ENCODE assay signal across 15 cellular contexts in the genomic region with DNA sequence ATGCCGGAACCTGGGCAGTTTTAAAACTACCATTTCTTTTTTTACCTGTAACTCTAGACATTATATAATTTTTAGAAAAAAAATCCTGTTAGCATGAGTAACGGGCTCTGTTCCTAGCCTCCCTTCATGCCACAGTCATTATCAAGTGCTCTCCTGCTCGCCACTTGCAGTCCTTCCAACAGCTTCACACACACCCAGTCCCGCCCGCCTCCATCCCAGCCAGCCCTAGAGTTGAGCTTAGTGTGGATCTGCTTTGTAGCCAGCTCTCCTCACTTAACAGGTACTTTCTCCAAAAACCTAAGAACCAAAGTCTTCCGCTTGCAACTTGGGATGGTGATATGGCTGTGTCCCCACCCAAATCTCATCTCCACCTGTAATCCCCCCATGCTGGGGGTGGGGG. TPM values are rescaled to one million over a fixed set of nuclear protein-coding genes. Genes with fewer than 3 reads are reported as not detected.
DNase-seq lines count a peak whose midpoint lies in the region; ATAC-seq and TF ChIP-seq lines count a peak whose summit lies in the region.
"Had no signal": no experiment of that assay in that cellular context is flagged by ENCODE, and none has a peak within 500 bp of the region (broad histone marks: within the 10 kb centered on the region; RNA-seq: fewer than 3 reads in every experiment).

No MANE protein-coding gene starts in this region.

- peaks cover 28 to 99% (median 30%) of the 10 kb centered on the region in 3 donors for H3K36me3 Mint-ChIP-seq in CD8-positive, alpha-beta memory T cell
- peaks cover 87% of the 10 kb centered on the region for H3K36me3 Mint-ChIP-seq in central memory CD8-positive, alpha-beta T cell (ENCODE audit: insufficient read depth)
- H3K36me3 Mint-ChIP-seq in natural killer cell treated with Interleukin-12 subunit alpha and Interleukin-12 subunit beta and Interleukin-15 and Interleukin-18, amount 100 ng/mL, for 72 hours = peaks cover 26% of the 10 kb centered on the region

- H3K4me3 Mint-ChIP-seq in CD8-positive, alpha-beta memory T cell = peak overlapping the region in 2 of 7 donors; percentile 46 to 61
- H3K4me3 Mint-ChIP-seq in central memory CD8-positive, alpha-beta T cell = peak overlapping the region; percentile 18
- H3K4me3 Mint-ChIP-seq in natural killer cell treated with Interleukin-12 subunit alpha and Interleukin-12 subunit beta and Interleukin-15 and Interleukin-18, amount 100 ng/mL, for 72 hours = no peak overlapping the region

- CTCF ChIA-PET in CD8-positive, alpha-beta memory T cell (lab: Charles Lee) = interaction anchor here (1.1 to 2.2 kb wide), 3 partner anchors 9 to 64 kb away, joined by 3 to 6 read pairs (median 3); no protein-coding TSS in a partner anchor
- CTCF ChIA-PET in HEK293 (lab: Yijun Ruan, JAX) = interaction anchor here (1.7 to 2.2 kb wide), 2 partner anchors 12 to 50 kb away, joined by 3 to 7 read pairs; no protein-coding TSS in a partner anchor

- POLR2A ChIA-PET in CD8-positive, alpha-beta memory T cell (lab: Charles Lee) = interaction anchor here (1.0 kb wide), 1 partner anchor 9 kb away, joined by 4 read pairs; no protein-coding TSS in a partner anchor
- POLR2A ChIA-PET in HEK293 (lab: Yijun Ruan, JAX) = interaction anchor here (0.6 to 1.7 kb wide), 2 partner anchors 9 to 211 kb away, joined by 3 to 8 read pairs; no protein-coding TSS in a partner anchor

- TF ChIP-seq CTCF in HEK293 (tag by site-specific recombination; IDR thresholded peaks at IDR 0.05) = no peak

- peaks cover 69% of the 10 kb centered on the region for H3K36me3 ChIP-seq in CD8-positive, alpha-beta memory T cell (ENCODE audit: insufficient read depth, low read length)
- peaks cover 27 to 90% of the 10 kb centered on the region in 2 experiments for H3K36me3 ChIP-seq in HEK293 (ENCODE audit: control insufficient read depth in 2 of 2, insufficient read depth in 1 of 2, low read length in 2 of 2)

- no peak overlapping the region for H3K27ac ChIP-seq in CD8-positive, alpha-beta memory T cell (ENCODE audit: low read depth, low read length)
- no peak overlapping the region for H3K27ac ChIP-seq in HEK293 (ENCODE audit: extremely low read depth, low read depth, low read length)
- H3K27ac ChIP-seq: C4-2B, gastrocnemius medialis had no signal

- no peak overlapping the region for H3K4me3 ChIP-seq in CD8-positive, alpha-beta memory T cell (ENCODE audit: low read length)
- H3K4me3 ChIP-seq in HEK293 (ENCODE audit: low read depth, low read length) = no peak overlapping the region
- H3K4me3 ChIP-seq: gastrocnemius medialis, mucosa of descending colon, Peyer's patch, prostate gland had no signal

- H3K9me3 Mint-ChIP-seq in CD8-positive, alpha-beta memory T cell = peaks cover 0 to 7% (median 0%) of the 10 kb centered on the region in 5 donors
- H3K9me3 Mint-ChIP-seq in central memory CD8-positive, alpha-beta T cell = no peaks in the 10 kb centered on the region
- H3K9me3 Mint-ChIP-seq in natural killer cell treated with Interleukin-12 subunit alpha and Interleukin-12 subunit beta and Interleukin-15 and Interleukin-18, amount 100 ng/mL, for 72 hours = no peaks in the 10 kb centered on the region

- H3K4me1 Mint-ChIP-seq in CD8-positive, alpha-beta memory T cell = peaks cover 17 to 27% (median 24%) of the 10 kb centered on the region in 3 donors
- H3K4me1 Mint-ChIP-seq in central memory CD8-positive, alpha-beta T cell = peaks cover 36% of the 10 kb centered on the region
- peaks cover 24 to 38% of the 10 kb centered on the region in 2 donors for H3K4me1 Mint-ChIP-seq in natural killer cell treated with Interleukin-12 subunit alpha and Interleukin-12 subunit beta and Interleukin-15 and Interleukin-18, amount 100 ng/mL, for 72 hours (ENCODE audit: low read depth in 2 of 2)

- no peaks in the 10 kb centered on the region for H3K27me3 ChIP-seq in CD8-positive, alpha-beta memory T cell (ENCODE audit: insufficient read depth, low read length, poor library complexity, severe bottlenecking)
- H3K27me3 ChIP-seq: gastrocnemius medialis, Peyer's patch had no signal

- DNase-seq in CD8-positive, alpha-beta memory T cell = no peak
- no peak for DNase-seq in central memory CD8-positive, alpha-beta T cell (ENCODE audit: low spot score in 2 of 2)
- DNase-seq in natural killer cell treated with Interleukin-12 subunit alpha and Interleukin-12 subunit beta and Interleukin-15 and Interleukin-18, amount 100 ng/mL, for 72 hours (ENCODE audit: low spot score) = no peak
- DNase-seq in kidney tubule cell (ENCODE audit: low spot score) (no peak), KG1 (lab: John Stamatoyannopoulos, UW) (no peak)
- DNase-seq: activated gamma-delta T cell, gastrocnemius medialis, NCI-H1930, NCI-H69, Peyer's patch had no signal

- H3K4me1 ChIP-seq in CD8-positive, alpha-beta memory T cell (ENCODE audit: insufficient read depth, low read length) = peaks cover 19% of the 10 kb centered on the region
- no peaks in the 10 kb centered on the region for H3K4me1 ChIP-seq in HEK293 (ENCODE audit: control insufficient read depth, insufficient read depth, low read length)
- H3K4me1 ChIP-seq: gastrocnemius medialis, Peyer's patch, prostate gland had no signal

- no peaks in the 10 kb centered on the region for H3K9me3 ChIP-seq in CD8-positive, alpha-beta memory T cell (ENCODE audit: low read length)
- no peaks in the 10 kb centered on the region for H3K9me3 ChIP-seq in HEK293 (ENCODE audit: control insufficient read depth, insufficient read depth, low read depth, low read length)
- H3K9me3 ChIP-seq: gastrocnemius medialis, mucosa of descending colon, Peyer's patch, prostate gland had no signal

- peaks cover 0 to 10% of the 10 kb centered on the region in 2 donors for H3K27me3 Mint-ChIP-seq in CD8-positive, alpha-beta memory T cell
- no peaks in the 10 kb centered on the region for H3K27me3 Mint-ChIP-seq in central memory CD8-positive, alpha-beta T cell
- no peaks in the 10 kb centered on the region for H3K27me3 Mint-ChIP-seq in natural killer cell treated with Interleukin-12 subunit alpha and Interleukin-12 subunit beta and Interleukin-15 and Interleukin-18, amount 100 ng/mL, for 72 hours

- H3K27ac Mint-ChIP-seq in CD8-positive, alpha-beta memory T cell = peak overlapping the region in 7 of 8 donors; percentile 36 to 89 (median 70)
- H3K27ac Mint-ChIP-seq in central memory CD8-positive, alpha-beta T cell (ENCODE audit: low read depth) = peak overlapping the region; percentile 93
- peak overlapping the region; percentile 51 to 83 for H3K27ac Mint-ChIP-seq in natural killer cell treated with Interleukin-12 subunit alpha and Interleukin-12 subunit beta and Interleukin-15 and Interleukin-18, amount 100 ng/mL, for 72 hours

- ATAC-seq in central memory CD8-positive, alpha-beta T cell (replicated peaks; ENCODE audit: extremely low read depth, poor library complexity, severe bottlenecking) = no peak
- ATAC-seq in natural killer cell treated with Interleukin-12 subunit alpha and Interleukin-12 subunit beta and Interleukin-15 and Interleukin-18, amount 100 ng/mL, for 72 hours = no peak
- no peak for ATAC-seq in GM18519 (IDR thresholded peaks at IDR 0.05; ENCODE audit: low FRiP score, unreplicated experiment)
- ATAC-seq: gastrocnemius medialis, mucosa of descending colon had no signal

TF ChIP-seq in HEK293, 187 proteins besides CTCF, POLR2A, EP300 and RAD21:
- TF ChIP-seq, protein P1, sequence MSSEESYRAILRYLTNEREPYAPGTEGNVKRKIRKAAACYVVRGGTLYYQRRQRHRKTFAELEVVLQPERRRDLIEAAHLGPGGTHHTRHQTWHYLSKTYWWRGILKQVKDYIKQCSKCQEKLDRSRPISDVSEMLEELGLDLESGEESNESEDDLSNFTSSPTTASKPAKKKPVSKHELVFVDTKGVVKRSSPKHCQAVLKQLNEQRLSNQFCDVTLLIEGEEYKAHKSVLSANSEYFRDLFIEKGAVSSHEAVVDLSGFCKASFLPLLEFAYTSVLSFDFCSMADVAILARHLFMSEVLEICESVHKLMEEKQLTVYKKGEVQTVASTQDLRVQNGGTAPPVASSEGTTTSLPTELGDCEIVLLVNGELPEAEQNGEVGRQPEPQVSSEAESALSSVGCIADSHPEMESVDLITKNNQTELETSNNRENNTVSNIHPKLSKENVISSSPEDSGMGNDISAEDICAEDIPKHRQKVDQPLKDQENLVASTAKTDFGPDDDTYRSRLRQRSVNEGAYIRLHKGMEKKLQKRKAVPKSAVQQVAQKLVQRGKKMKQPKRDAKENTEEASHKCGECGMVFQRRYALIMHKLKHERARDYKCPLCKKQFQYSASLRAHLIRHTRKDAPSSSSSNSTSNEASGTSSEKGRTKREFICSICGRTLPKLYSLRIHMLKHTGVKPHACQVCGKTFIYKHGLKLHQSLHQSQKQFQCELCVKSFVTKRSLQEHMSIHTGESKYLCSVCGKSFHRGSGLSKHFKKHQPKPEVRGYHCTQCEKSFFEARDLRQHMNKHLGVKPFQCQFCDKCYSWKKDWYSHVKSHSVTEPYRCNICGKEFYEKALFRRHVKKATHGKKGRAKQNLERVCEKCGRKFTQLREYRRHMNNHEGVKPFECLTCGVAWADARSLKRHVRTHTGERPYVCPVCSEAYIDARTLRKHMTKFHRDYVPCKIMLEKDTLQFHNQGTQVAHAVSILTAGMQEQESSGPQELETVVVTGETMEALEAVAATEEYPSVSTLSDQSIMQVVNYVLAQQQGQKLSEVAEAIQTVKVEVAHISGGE (tag by site-specific recombination; conservative IDR thresholded peaks at IDR 0.05; ENCODE audit: low read depth) = no peak
- TF ChIP-seq KLF1 (tag by site-specific recombination; IDR thresholded peaks at IDR 0.05) (0 out of 2 replicates have a peak, but pooled peaks have one; percentile 18), ZFP37 (tag by site-specific recombination; IDR thresholded peaks at IDR 0.05) (no peak)
- TF ChIP-seq, protein P2, sequence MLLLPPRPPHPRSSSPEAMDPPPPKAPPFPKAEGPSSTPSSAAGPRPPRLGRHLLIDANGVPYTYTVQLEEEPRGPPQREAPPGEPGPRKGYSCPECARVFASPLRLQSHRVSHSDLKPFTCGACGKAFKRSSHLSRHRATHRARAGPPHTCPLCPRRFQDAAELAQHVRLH (tag by site-specific recombination; IDR thresholded peaks at IDR 0.05) = no peak
TF ChIP-seq in HEK293: peak in this region for 1.

RNA-seq across cellular contexts. Expression of a gene that starts 51.5 kb away (rescaled TPM):
- total RNA-seq in CD8-positive, alpha-beta memory T cell = 100 to 1,000 TPM; 296 to 299 TPM
- 325 TPM for polyA plus RNA-seq in CD8-positive, alpha-beta memory T cell
- total RNA-seq in natural killer cell treated with Interleukin-12 subunit alpha and Interleukin-12 subunit beta and Interleukin-15 and Interleukin-18, amount 100 ng/mL, for 72 hours = 100 to 1,000 TPM in 1 of 2 donors, 10 to 100 TPM in 1; 71.0 to 135 TPM
